8 cellular contexts compared by ENCODE assay signal in genomic region chr10:6050801-6051445, GRCh38. TPM values are rescaled to one million over a fixed set of nuclear protein-coding genes. Genes with fewer than 3 reads are reported as not detected.
A peak's percentile ranks its signal among the peaks of the same experiment; 100 is the strongest.
DNase-seq lines count a peak whose midpoint lies in the region; ATAC-seq and TF ChIP-seq lines count a peak whose summit lies in the region.

No MANE protein-coding gene starts in this region.

- H3K9me3 ChIP-seq in DND-41 (ENCODE audit: insufficient read depth, low read length, severe bottlenecking) (no peaks in the 10 kb centered on the region), mesenchymal stem cell (ENCODE audit: control insufficient read depth, low read length) (no peaks in the 10 kb centered on the region)

- H3K4me3 ChIP-seq in DND-41 (ENCODE audit: low read depth in 1 of 2, low read length in 2 of 2), result peak overlapping the region; percentile 3 to 53; a peak in 3 of 4 replicates
- peak overlapping the region in 1 of 2 experiments; percentile 73 for H3K4me3 ChIP-seq in mesenchymal stem cell (ENCODE audit: insufficient read depth in 1 of 2, low read depth in 1 of 2, low read length in 2 of 2)

- ATAC-seq in DND-41 (ENCODE audit: insufficient read depth, low read depth) (peak; percentile 92), GM21390 (IDR thresholded peaks at IDR 0.05; ENCODE audit: unreplicated experiment) (peak; percentile 71)
- ATAC-seq in activated CD4-positive, CD25-positive, alpha-beta regulatory T cell treated with anti-CD3 and anti-CD28 coated beads, Interleukin-2, amount 50 U/mL, for 24 hours, result peak; percentile 52 to 53

- H3K4me2 ChIP-seq in DND-41 (ENCODE audit: insufficient read depth, low read length) (peak overlapping the region; percentile 80), mesenchymal stem cell (ENCODE audit: low read length, poor library complexity, severe bottlenecking) (no peak overlapping the region)

- no peaks in the 10 kb centered on the region for H3K79me2 ChIP-seq in DND-41 (ENCODE audit: insufficient read depth, low read length)

- H2BK12ac ChIP-seq in mesenchymal stem cell (ENCODE audit: low read length in 2 of 2), result no peak overlapping the region

- no peak overlapping the region for H2AK5ac ChIP-seq in mesenchymal stem cell (ENCODE audit: low read length, severe bottlenecking)

- H2BK15ac ChIP-seq in mesenchymal stem cell (ENCODE audit: low read depth, poor library complexity, severe bottlenecking), result no peak overlapping the region

- H3K4me1 ChIP-seq in DND-41 (ENCODE audit: insufficient read depth, low read length) (peaks cover 34% of the 10 kb centered on the region), mesenchymal stem cell (ENCODE audit: control insufficient read depth, insufficient read depth, low read depth, low read length) (peaks cover 2% of the 10 kb centered on the region)

- peaks cover 29% of the 10 kb centered on the region for H3K27me3 ChIP-seq in DND-41 (ENCODE audit: insufficient read depth, low read length, poor library complexity)
- peaks cover 27 to 29% of the 10 kb centered on the region in 2 experiments for H3K27me3 ChIP-seq in mesenchymal stem cell (ENCODE audit: control insufficient read depth in 1 of 2, insufficient read depth in 1 of 2, low read length in 2 of 2)

- H3K36me3 ChIP-seq in DND-41 (ENCODE audit: insufficient read depth, low read length) (no peaks in the 10 kb centered on the region), mesenchymal stem cell (ENCODE audit: control insufficient read depth in 1 of 2, insufficient read depth in 2 of 2, low read depth in 1 of 2, low read length in 2 of 2) (no peaks in the 10 kb centered on the region)

- H3K18ac ChIP-seq in mesenchymal stem cell (ENCODE audit: low read depth in 1 of 2, low read length in 2 of 2), result no peak overlapping the region

- H3K14ac ChIP-seq in mesenchymal stem cell (ENCODE audit: low read length in 2 of 2), result no peak overlapping the region

- H4K20me1 ChIP-seq in DND-41 (ENCODE audit: insufficient read depth, low read length), result peaks cover 12% of the 10 kb centered on the region

- H4K8ac ChIP-seq in mesenchymal stem cell (ENCODE audit: low read length), result peak overlapping the region; percentile 48

- no peak overlapping the region for H2BK120ac ChIP-seq in mesenchymal stem cell (ENCODE audit: low read depth, low read length)

- no peak overlapping the region for H2BK5ac ChIP-seq in mesenchymal stem cell (ENCODE audit: low read depth, low read length, poor library complexity, severe bottlenecking)

- DNase-seq in DND-41 (peak; percentile 87), HT1080 (ENCODE audit: low read depth) (peak; percentile 55), cerebellar cortex (ENCODE audit: low spot score) (peak; percentile 3), mesenchymal stem cell (peak; percentile 40), NCI-H1417 treated with DMSO at 0.1 percent for 48 hours (lab: John Stamatoyannopoulos, UW) (no peak)
- peak; percentile 92 for DNase-seq in stimulated activated CD8-positive, alpha-beta memory T cell treated with anti-CD3 and anti-CD28 coated beads, Interleukin-7, amount 100 ng/mL, for 4 hours (ENCODE audit: low read depth in 2 of 2)

- H3K23ac ChIP-seq in mesenchymal stem cell (ENCODE audit: low read length in 2 of 2), result no peak overlapping the region

- no peaks in the 10 kb centered on the region for H3K79me1 ChIP-seq in mesenchymal stem cell (replicated peaks; ENCODE audit: low read length, poor library complexity, severe bottlenecking)

- 66% methylated on average over 14 of the region's 18 CpGs for WGBS in mesenchymal stem cell

- H2AFZ ChIP-seq in DND-41 (ENCODE audit: low read depth, low read length) (0 out of 2 replicates have a peak overlapping the region, but pooled peaks have one; percentile 9), mesenchymal stem cell (ENCODE audit: low read depth, low read length) (no peak overlapping the region)

- no peak overlapping the region for H3K4ac ChIP-seq in mesenchymal stem cell (ENCODE audit: low read depth in 1 of 2, low read length in 2 of 2)

- peak overlapping the region; percentile 31 for H3K9ac ChIP-seq in DND-41 (ENCODE audit: low read depth, low read length)
- H3K9ac ChIP-seq in mesenchymal stem cell (ENCODE audit: low read length), result peak overlapping the region; percentile 85

- peak; percentile 59 for TF ChIP-seq CTCF in DND-41 (IDR thresholded peaks at IDR 0.05; ENCODE audit: borderline replicate concordance, extremely low read depth, low read length, poor library complexity, severe bottlenecking)

- peak overlapping the region; percentile 61 for H3K27ac ChIP-seq in DND-41 (ENCODE audit: low read length)
- no peak overlapping the region for H3K27ac ChIP-seq in mesenchymal stem cell (ENCODE audit: low read length, poor library complexity, severe bottlenecking)

- H4K91ac ChIP-seq in mesenchymal stem cell (ENCODE audit: low read length), result no peak overlapping the region

RNA-seq across cellular contexts. Expression of gene IL2RA, which starts 11.2 kb away (rescaled TPM):
- not detected in 2 replicates for total RNA-seq in HT1080 (2014; rRNA removed; shearing (Covaris generic))
- polyA plus RNA-seq in HT1080 (2015; cell fraction: cytosol; rRNA removed), result not detected in 2 replicates
- polyA plus RNA-seq in HT1080 (2015; cell fraction: nucleus; rRNA removed), result not detected in 2 replicates
- not detected for polyA plus RNA-seq in mesenchymal stem cell (2013, experiment 1 of 2)
- polyA plus RNA-seq in mesenchymal stem cell (2013, experiment 2 of 2), result not detected

RNA-seq across cellular contexts. Expression of gene RBM17, which starts 37.9 kb away (rescaled TPM):
- 46.4 and 49.6 TPM in 2 replicates for total RNA-seq in HT1080 (2014; rRNA removed; shearing (Covaris generic))
- polyA plus RNA-seq in HT1080 (2015; cell fraction: cytosol; rRNA removed), result 48.2 and 54.5 TPM in 2 replicates
- 95.8 and 118 TPM in 2 replicates for polyA plus RNA-seq in HT1080 (2015; cell fraction: nucleus; rRNA removed)
- polyA plus RNA-seq in mesenchymal stem cell (2013, experiment 1 of 2), result 78.5 TPM
- polyA plus RNA-seq in mesenchymal stem cell (2013, experiment 2 of 2), result 73.5 TPM
